1 cellular context compared by ENCODE assay signal in genomic region chr20:3710703-3711417, GRCh38.
TF ChIP-seq lines count a peak whose summit lies in the region.

No MANE protein-coding gene starts in this region.

TF ChIP-seq in HepG2, 621 proteins besides CTCF, POLR2A, EP300 and RAD21 (continued from another document and continues in another):
- TF ChIP-seq, protein P1, sequence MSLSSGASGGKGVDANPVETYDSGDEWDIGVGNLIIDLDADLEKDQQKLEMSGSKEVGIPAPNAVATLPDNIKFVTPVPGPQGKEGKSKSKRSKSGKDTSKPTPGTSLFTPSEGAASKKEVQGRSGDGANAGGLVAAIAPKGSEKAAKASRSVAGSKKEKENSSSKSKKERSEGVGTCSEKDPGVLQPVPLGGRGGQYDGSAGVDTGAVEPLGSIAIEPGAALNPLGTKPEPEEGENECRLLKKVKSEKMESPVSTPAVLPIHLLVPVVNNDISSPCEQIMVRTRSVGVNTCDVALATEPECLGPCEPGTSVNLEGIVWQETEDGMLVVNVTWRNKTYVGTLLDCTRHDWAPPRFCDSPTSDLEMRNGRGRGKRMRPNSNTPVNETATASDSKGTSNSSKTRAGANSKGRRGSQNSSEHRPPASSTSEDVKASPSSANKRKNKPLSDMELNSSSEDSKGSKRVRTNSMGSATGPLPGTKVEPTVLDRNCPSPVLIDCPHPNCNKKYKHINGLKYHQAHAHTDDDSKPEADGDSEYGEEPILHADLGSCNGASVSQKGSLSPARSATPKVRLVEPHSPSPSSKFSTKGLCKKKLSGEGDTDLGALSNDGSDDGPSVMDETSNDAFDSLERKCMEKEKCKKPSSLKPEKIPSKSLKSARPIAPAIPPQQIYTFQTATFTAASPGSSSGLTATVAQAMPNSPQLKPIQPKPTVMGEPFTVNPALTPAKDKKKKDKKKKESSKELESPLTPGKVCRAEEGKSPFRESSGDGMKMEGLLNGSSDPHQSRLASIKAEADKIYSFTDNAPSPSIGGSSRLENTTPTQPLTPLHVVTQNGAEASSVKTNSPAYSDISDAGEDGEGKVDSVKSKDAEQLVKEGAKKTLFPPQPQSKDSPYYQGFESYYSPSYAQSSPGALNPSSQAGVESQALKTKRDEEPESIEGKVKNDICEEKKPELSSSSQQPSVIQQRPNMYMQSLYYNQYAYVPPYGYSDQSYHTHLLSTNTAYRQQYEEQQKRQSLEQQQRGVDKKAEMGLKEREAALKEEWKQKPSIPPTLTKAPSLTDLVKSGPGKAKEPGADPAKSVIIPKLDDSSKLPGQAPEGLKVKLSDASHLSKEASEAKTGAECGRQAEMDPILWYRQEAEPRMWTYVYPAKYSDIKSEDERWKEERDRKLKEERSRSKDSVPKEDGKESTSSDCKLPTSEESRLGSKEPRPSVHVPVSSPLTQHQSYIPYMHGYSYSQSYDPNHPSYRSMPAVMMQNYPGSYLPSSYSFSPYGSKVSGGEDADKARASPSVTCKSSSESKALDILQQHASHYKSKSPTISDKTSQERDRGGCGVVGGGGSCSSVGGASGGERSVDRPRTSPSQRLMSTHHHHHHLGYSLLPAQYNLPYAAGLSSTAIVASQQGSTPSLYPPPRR (CRISPR knock-in tag; IDR thresholded peaks at IDR 0.05; ENCODE audit: borderline replicate concordance), result no peak
- 0 out of 2 replicates have a peak, but pooled peaks have one; percentile 53 for TF ChIP-seq ZNF33B (CRISPR knock-in tag; IDR thresholded peaks at IDR 0.05)
- TF ChIP-seq CBX2 (IDR thresholded peaks at IDR 0.05; ENCODE audit: low read depth, low read length), result no peak
- no peak for TF ChIP-seq CBX2 (CRISPR knock-in tag; IDR thresholded peaks at IDR 0.05; ENCODE audit: low read depth)
- TF ChIP-seq SIX1 (CRISPR knock-in tag; IDR thresholded peaks at IDR 0.05; ENCODE audit: borderline replicate concordance), result no peak
- TF ChIP-seq ASH2L (IDR thresholded peaks at IDR 0.05; ENCODE audit: insufficient read length, low read depth, low read length), result no peak
- no peak for TF ChIP-seq MED13 (CRISPR knock-in tag; IDR thresholded peaks at IDR 0.05)
- TF ChIP-seq SRSF9 (IDR thresholded peaks at IDR 0.05; ENCODE audit: borderline replicate concordance, insufficient read depth, low read depth, low read length, poor library complexity, severe bottlenecking), result no peak
- TF ChIP-seq POLR2AphosphoS5 (IDR thresholded peaks at IDR 0.05; ENCODE audit: low read depth, low read length), result no peak
- no peak for TF ChIP-seq ZNF713 (CRISPR knock-in tag; IDR thresholded peaks at IDR 0.05)
- no peak for TF ChIP-seq ZNF484 (CRISPR knock-in tag; IDR thresholded peaks at IDR 0.05; ENCODE audit: borderline replicate concordance, low read depth)
- TF ChIP-seq, protein P2, sequence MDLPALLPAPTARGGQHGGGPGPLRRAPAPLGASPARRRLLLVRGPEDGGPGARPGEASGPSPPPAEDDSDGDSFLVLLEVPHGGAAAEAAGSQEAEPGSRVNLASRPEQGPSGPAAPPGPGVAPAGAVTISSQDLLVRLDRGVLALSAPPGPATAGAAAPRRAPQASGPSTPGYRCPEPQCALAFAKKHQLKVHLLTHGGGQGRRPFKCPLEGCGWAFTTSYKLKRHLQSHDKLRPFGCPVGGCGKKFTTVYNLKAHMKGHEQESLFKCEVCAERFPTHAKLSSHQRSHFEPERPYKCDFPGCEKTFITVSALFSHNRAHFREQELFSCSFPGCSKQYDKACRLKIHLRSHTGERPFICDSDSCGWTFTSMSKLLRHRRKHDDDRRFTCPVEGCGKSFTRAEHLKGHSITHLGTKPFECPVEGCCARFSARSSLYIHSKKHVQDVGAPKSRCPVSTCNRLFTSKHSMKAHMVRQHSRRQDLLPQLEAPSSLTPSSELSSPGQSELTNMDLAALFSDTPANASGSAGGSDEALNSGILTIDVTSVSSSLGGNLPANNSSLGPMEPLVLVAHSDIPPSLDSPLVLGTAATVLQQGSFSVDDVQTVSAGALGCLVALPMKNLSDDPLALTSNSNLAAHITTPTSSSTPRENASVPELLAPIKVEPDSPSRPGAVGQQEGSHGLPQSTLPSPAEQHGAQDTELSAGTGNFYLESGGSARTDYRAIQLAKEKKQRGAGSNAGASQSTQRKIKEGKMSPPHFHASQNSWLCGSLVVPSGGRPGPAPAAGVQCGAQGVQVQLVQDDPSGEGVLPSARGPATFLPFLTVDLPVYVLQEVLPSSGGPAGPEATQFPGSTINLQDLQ (CRISPR knock-in tag; IDR thresholded peaks at IDR 0.05), result no peak
- TF ChIP-seq NR0B2 (CRISPR knock-in tag; IDR thresholded peaks at IDR 0.05), result no peak
- no peak for TF ChIP-seq KLF12 (CRISPR knock-in tag; IDR thresholded peaks at IDR 0.05; ENCODE audit: borderline replicate concordance)
- no peak for TF ChIP-seq GPN1 (CRISPR knock-in tag; IDR thresholded peaks at IDR 0.05; ENCODE audit: borderline replicate concordance)
- TF ChIP-seq, protein P3, sequence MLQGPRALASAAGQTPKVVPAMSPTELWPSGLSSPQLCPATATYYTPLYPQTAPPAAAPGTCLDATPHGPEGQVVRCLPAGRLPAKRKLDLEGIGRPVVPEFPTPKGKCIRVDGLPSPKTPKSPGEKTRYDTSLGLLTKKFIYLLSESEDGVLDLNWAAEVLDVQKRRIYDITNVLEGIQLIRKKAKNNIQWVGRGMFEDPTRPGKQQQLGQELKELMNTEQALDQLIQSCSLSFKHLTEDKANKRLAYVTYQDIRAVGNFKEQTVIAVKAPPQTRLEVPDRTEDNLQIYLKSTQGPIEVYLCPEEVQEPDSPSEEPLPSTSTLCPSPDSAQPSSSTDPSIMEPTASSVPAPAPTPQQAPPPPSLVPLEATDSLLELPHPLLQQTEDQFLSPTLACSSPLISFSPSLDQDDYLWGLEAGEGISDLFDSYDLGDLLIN (CRISPR knock-in tag; IDR thresholded peaks at IDR 0.05; ENCODE audit: borderline replicate concordance), result no peak
- TF ChIP-seq, protein P4, sequence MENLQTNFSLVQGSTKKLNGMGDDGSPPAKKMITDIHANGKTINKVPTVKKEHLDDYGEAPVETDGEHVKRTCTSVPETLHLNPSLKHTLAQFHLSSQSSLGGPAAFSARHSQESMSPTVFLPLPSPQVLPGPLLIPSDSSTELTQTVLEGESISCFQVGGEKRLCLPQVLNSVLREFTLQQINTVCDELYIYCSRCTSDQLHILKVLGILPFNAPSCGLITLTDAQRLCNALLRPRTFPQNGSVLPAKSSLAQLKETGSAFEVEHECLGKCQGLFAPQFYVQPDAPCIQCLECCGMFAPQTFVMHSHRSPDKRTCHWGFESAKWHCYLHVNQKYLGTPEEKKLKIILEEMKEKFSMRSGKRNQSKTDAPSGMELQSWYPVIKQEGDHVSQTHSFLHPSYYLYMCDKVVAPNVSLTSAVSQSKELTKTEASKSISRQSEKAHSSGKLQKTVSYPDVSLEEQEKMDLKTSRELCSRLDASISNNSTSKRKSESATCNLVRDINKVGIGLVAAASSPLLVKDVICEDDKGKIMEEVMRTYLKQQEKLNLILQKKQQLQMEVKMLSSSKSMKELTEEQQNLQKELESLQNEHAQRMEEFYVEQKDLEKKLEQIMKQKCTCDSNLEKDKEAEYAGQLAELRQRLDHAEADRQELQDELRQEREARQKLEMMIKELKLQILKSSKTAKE (CRISPR knock-in tag; IDR thresholded peaks at IDR 0.05; ENCODE audit: borderline replicate concordance), result no peak
- no peak for TF ChIP-seq THAP7 (CRISPR knock-in tag; IDR thresholded peaks at IDR 0.05)
- TF ChIP-seq NFE2L1 (CRISPR knock-in tag; IDR thresholded peaks at IDR 0.05; ENCODE audit: borderline replicate concordance), result no peak
- no peak for TF ChIP-seq ZNF598 (CRISPR knock-in tag; IDR thresholded peaks at IDR 0.05; ENCODE audit: borderline replicate concordance)
- TF ChIP-seq KMT2A (CRISPR knock-in tag; IDR thresholded peaks at IDR 0.05), result no peak
- TF ChIP-seq KLF15 (CRISPR knock-in tag; IDR thresholded peaks at IDR 0.05; ENCODE audit: borderline replicate concordance), result no peak
- peak; percentile 34; the same call in 1 of the 2 replicates for TF ChIP-seq CEBPG (CRISPR knock-in tag; IDR thresholded peaks at IDR 0.05)
- TF ChIP-seq HMG20B (CRISPR knock-in tag; conservative IDR thresholded peaks at IDR 0.05), result no peak
- TF ChIP-seq ZNF530 (CRISPR knock-in tag; IDR thresholded peaks at IDR 0.05; ENCODE audit: low read depth), result no peak
- TF ChIP-seq ATF2 (CRISPR knock-in tag; IDR thresholded peaks at IDR 0.05), result no peak
- no peak for TF ChIP-seq ZSCAN12 (CRISPR knock-in tag; IDR thresholded peaks at IDR 0.05)
- no peak for TF ChIP-seq TP53 (CRISPR knock-in tag; conservative IDR thresholded peaks at IDR 0.05)
- TF ChIP-seq ZFAT (CRISPR knock-in tag; conservative IDR thresholded peaks at IDR 0.05), result no peak
- no peak for TF ChIP-seq ZNF724P (CRISPR knock-in tag; IDR thresholded peaks at IDR 0.05; ENCODE audit: borderline replicate concordance)
- TF ChIP-seq ZNF260 (CRISPR knock-in tag; IDR thresholded peaks at IDR 0.05; ENCODE audit: borderline replicate concordance, low read depth), result no peak
- TF ChIP-seq PHF20 (CRISPR knock-in tag; IDR thresholded peaks at IDR 0.05), result no peak
- no peak for TF ChIP-seq FOSL1 (CRISPR knock-in tag; IDR thresholded peaks at IDR 0.05; ENCODE audit: borderline replicate concordance)
- no peak for TF ChIP-seq SNRNP70 (IDR thresholded peaks at IDR 0.05; ENCODE audit: low read depth, low read length)
- TF ChIP-seq PHB2 (IDR thresholded peaks at IDR 0.05; ENCODE audit: partially characterized antibody), result no peak
- TF ChIP-seq PRDM10 (CRISPR knock-in tag; IDR thresholded peaks at IDR 0.05; ENCODE audit: low read depth), result no peak
- peak; percentile 54 for TF ChIP-seq THAP11 (CRISPR knock-in tag; IDR thresholded peaks at IDR 0.05)
- TF ChIP-seq NONO (IDR thresholded peaks at IDR 0.05), result no peak
- no peak for TF ChIP-seq NONO (CRISPR knock-in tag; conservative IDR thresholded peaks at IDR 0.05)
- no peak for TF ChIP-seq SP140L (CRISPR knock-in tag; IDR thresholded peaks at IDR 0.05; ENCODE audit: borderline replicate concordance)
- TF ChIP-seq CERS6 (CRISPR knock-in tag; IDR thresholded peaks at IDR 0.05), result no peak
- TF ChIP-seq, protein P5, sequence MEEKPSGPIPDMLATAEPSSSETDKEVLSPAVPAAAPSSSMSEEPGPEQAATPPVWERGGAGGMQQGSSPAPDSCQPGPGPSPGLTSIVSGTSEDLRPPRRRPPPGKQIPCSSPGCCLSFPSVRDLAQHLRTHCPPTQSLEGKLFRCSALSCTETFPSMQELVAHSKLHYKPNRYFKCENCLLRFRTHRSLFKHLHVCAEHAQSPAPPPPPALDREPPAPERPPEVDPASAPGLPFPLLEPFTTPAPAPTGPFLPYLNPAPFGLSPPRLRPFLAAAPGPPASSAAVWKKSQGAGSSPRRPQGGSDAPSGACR (CRISPR knock-in tag; IDR thresholded peaks at IDR 0.05), result no peak
- no peak for TF ChIP-seq CHD4 (IDR thresholded peaks at IDR 0.05; ENCODE audit: borderline replicate concordance, low read length)
